Comparison of ENCODE assay signal across 21 cellular contexts in the genomic region with DNA sequence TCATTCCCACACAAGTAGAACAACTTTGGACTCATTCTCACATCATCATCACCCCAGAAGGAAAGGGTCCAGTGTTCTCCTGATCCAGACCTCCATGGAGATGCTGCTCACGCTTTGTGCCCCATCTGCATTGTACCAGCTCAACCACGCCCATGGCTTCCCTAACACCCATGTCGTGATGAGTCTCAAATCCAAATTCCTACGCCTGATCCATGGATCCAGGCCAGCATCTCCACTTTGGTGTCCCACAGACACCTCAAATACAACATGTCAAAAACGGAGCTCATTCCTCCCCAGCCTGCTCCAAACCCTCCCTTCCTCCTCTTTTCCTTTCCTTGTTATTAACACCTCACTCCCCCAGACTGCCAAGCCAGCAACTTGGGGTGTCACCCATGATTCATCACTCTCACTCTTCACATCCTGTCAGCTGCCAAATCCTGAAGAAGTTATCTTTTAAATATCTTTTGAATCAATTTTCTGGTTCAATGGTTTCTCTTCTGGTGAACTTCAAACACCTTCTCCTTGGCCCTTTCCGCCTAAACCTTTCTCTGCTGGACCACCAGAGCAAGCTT. TPM values are rescaled to one million over a fixed set of nuclear protein-coding genes. Genes with fewer than 3 reads are reported as not detected.
"Had no signal": no experiment of that assay in that cellular context is flagged by ENCODE, and none has a peak within 500 bp of the region (broad histone marks: within the 10 kb centered on the region; RNA-seq: fewer than 3 reads in every experiment).

No MANE protein-coding gene starts in this region.

- H3K9ac ChIP-seq: neural progenitor cell had no signal

- H3K36me3 ChIP-seq: gastroesophageal sphincter, heart right ventricle, neural progenitor cell, ovary, right lobe of liver, stomach, upper lobe of left lung had no signal

- H3K9me3 ChIP-seq: heart right ventricle, mucosa of descending colon, ovary, right lobe of liver, stomach, upper lobe of left lung had no signal

- H3K4me1 ChIP-seq: gastroesophageal sphincter, right lobe of liver, upper lobe of left lung had no signal

- FAIRE-seq: colon had no signal

- H3K27me3 ChIP-seq: dorsolateral prefrontal cortex, gastroesophageal sphincter, neural progenitor cell, ovary, right lobe of liver, stomach, upper lobe of left lung had no signal

- DNase-seq: activated CD4-positive, alpha-beta T cell treated with anti-CD3 and anti-CD28 coated beads, Interleukin-2, amount 50 U/mL, for 48 hours; activated naive CD8-positive, alpha-beta T cell treated with anti-CD3 and anti-CD28 coated beads, Interleukin-2, amount 10 ng/mL, durations not matched to agents 7 days and 5 days; activated T-cell treated with anti-CD3 and anti-CD28 coated beads for 4 hours; heart right ventricle; kidney glomerular epithelial cell; left ventricle myocardium superior; mesenchymal stem cell; mucosa of descending colon; naive thymus-derived CD4-positive, alpha-beta T cell; ovary; right lobe of liver; stimulated activated CD4-positive, alpha-beta T cell treated with anti-CD3 and anti-CD28 coated beads, Interleukin-4, amount 100 ng/mL, for 24 hours; stomach; upper lobe of left lung had no signal

- H3K4me2 ChIP-seq: neural progenitor cell, smooth muscle cell had no signal

- H3K4me3 ChIP-seq: dorsolateral prefrontal cortex, gastroesophageal sphincter, heart right ventricle, mucosa of descending colon, neural progenitor cell, ovary, right lobe of liver, SK-N-MC, smooth muscle cell, stomach, upper lobe of left lung had no signal

- H2AFZ ChIP-seq: neural progenitor cell had no signal

- H3K27ac ChIP-seq: dorsolateral prefrontal cortex, gastroesophageal sphincter, heart right ventricle, neural progenitor cell, ovary, right lobe of liver, SK-N-MC, stomach, upper lobe of left lung had no signal

RNA-seq across cellular contexts. Expression of gene FAM124B, which starts 30.2 kb away (rescaled TPM):
- total RNA-seq: epithelial cell of proximal tubule, smooth muscle cell had no signal
- polyA plus RNA-seq: naive thymus-derived CD4-positive, alpha-beta T cell had no signal
